In genomic region chr5:159338143-159338542, GRCh38 we compare ENCODE assay signal across 16 cellular contexts. TPM values are rescaled to one million over a fixed set of nuclear protein-coding genes. Genes with fewer than 3 reads are reported as not detected.
DNase-seq lines count a peak whose midpoint lies in the region; ATAC-seq and TF ChIP-seq lines count a peak whose summit lies in the region.
"Had no signal": no experiment of that assay in that cellular context is flagged by ENCODE, and none has a peak within 500 bp of the region (broad histone marks: within the 10 kb centered on the region; RNA-seq: fewer than 3 reads in every experiment).

No MANE protein-coding gene starts in this region.

- H2AFZ ChIP-seq in ACC112 (ENCODE audit: low read length, unreplicated experiment) = no peak overlapping the region
- no peak overlapping the region for H2AFZ ChIP-seq in HCT116 (ENCODE audit: low read depth, low read length, poor library complexity, severe bottlenecking)

- no peak for TF ChIP-seq POLR2A in HCT116 (IDR thresholded peaks at IDR 0.05; ENCODE audit: borderline replicate concordance, extremely low read depth, insufficient read depth, insufficient read length)
- TF ChIP-seq POLR2A in esophagus squamous epithelium (IDR thresholded peaks at IDR 0.05) = no peak

- peak overlapping the region; percentile 67 for H3K4me2 ChIP-seq in HCT116 (ENCODE audit: low read length)

- H3K36me3 ChIP-seq in ACC112 (ENCODE audit: insufficient read depth, low read length) = no peaks in the 10 kb centered on the region
- no peaks in the 10 kb centered on the region for H3K36me3 ChIP-seq in HCT116 (ENCODE audit: control insufficient read depth in 1 of 2, insufficient read depth in 2 of 2, low read length in 2 of 2)
- H3K36me3 ChIP-seq in esophagus squamous epithelium = no peaks in the 10 kb centered on the region
- peaks cover 2% of the 10 kb centered on the region; the same call in 1 of the 2 replicates for H3K36me3 ChIP-seq in MG63
- H3K36me3 ChIP-seq: BE2C, SJCRH30 had no signal

- intact Hi-C loops in HCT116 (cut with micrococcal nuclease) = no loop called here
- intact Hi-C loops in esophagus squamous epithelium (cut with DNase I) = no loop called here

- H3K4me3 ChIP-seq in ACC112 (ENCODE audit: low read depth, low read length) (no peak overlapping the region), HCT116 (replicated peaks in 1 of 2; ENCODE audit: low read depth in 1 of 2, low read length in 2 of 2) (no peak overlapping the region; a peak in 1 of 4 replicates), esophagus squamous epithelium (no peak overlapping the region), MG63 (no peak overlapping the region)
- H3K4me3 ChIP-seq: body of pancreas, SJCRH30 had no signal

- peaks cover 30% of the 10 kb centered on the region for H3K4me1 ChIP-seq in ACC112 (ENCODE audit: control insufficient read depth, insufficient read depth, low read length, unreplicated experiment)
- peaks cover 26 to 66% of the 10 kb centered on the region in 2 experiments for H3K4me1 ChIP-seq in HCT116 (ENCODE audit: control insufficient read depth in 1 of 2, insufficient read depth in 2 of 2, low read length in 2 of 2)
- peaks cover 5 to 43% (median 8%) of the 10 kb centered on the region in 3 donors for H3K4me1 ChIP-seq in esophagus squamous epithelium
- H3K4me1 ChIP-seq: BE2C, body of pancreas had no signal

- ATAC-seq in HCT116 = no peak
- ATAC-seq: body of pancreas had no signal

- H3K79me2 ChIP-seq in ACC112 (ENCODE audit: control insufficient read depth, insufficient read depth, low read length, unreplicated experiment) (no peaks in the 10 kb centered on the region), HCT116 (ENCODE audit: insufficient read depth, low read length) (no peaks in the 10 kb centered on the region)

- RAD21 ChIA-PET in HCT116 (lab: Charles Lee; ENCODE audit: low non-redundant PET in 1 of 2, low total read pairs in 2 of 2, uncharacterized antibody in 2 of 2, unreplicated experiment in 2 of 2) = no interaction called here

- H3K4me3 Mint-ChIP-seq in T-helper 2 cell treated with Interferon-gamma antibody and Interleukin-4, amounts not matched to agents 5 μg/mL and 100 μg/mL, for 36 hours = peak overlapping the region; percentile 77

- peaks cover 21% of the 10 kb centered on the region for H3K36me3 Mint-ChIP-seq in T-helper 2 cell treated with Interferon-gamma antibody and Interleukin-4, amounts not matched to agents 5 μg/mL and 100 μg/mL, for 36 hours (ENCODE audit: low read depth)

- peaks cover 66% of the 10 kb centered on the region for H3K4me1 Mint-ChIP-seq in T-helper 2 cell treated with Interferon-gamma antibody and Interleukin-4, amounts not matched to agents 5 μg/mL and 100 μg/mL, for 36 hours (ENCODE audit: low read depth)

- peak overlapping the region; percentile 98 for H3K27ac Mint-ChIP-seq in T-helper 2 cell treated with Interferon-gamma antibody and Interleukin-4, amounts not matched to agents 5 μg/mL and 100 μg/mL, for 36 hours

- H3K9me3 Mint-ChIP-seq in T-helper 2 cell treated with Interferon-gamma antibody and Interleukin-4, amounts not matched to agents 5 μg/mL and 100 μg/mL, for 36 hours = peaks cover 40% of the 10 kb centered on the region

- POLR2A ChIA-PET in HCT116 (lab: Charles Lee) = no interaction called here

- H3K9me2 ChIP-seq in HCT116 (ENCODE audit: insufficient read depth) = no peaks in the 10 kb centered on the region

- TF ChIP-seq CTCF in HCT116 (IDR thresholded peaks at IDR 0.05 in 2 of 3, conservative IDR thresholded peaks at IDR 0.05 in 1 of 3; ENCODE audit: borderline replicate concordance in 1 of 3, insufficient read depth in 1 of 3, low read depth in 2 of 3, low read length in 2 of 3) (no peak), esophagus squamous epithelium (IDR thresholded peaks at IDR 0.05) (no peak), GM20000 (IDR thresholded peaks at IDR 0.05; ENCODE audit: extremely low read depth, missing control alignments) (no peak)

- DNase-seq in HCT116 (ENCODE audit: low read depth, low spot score) = no peak
- no peak for DNase-seq in T-helper 2 cell treated with Interferon-gamma antibody and Interleukin-4, amounts not matched to agents 5 μg/mL and 100 μg/mL, for 36 hours (ENCODE audit: low spot score)
- DNase-seq in esophagus squamous epithelium (lab: John Stamatoyannopoulos, UW) = no peak
- no peak for DNase-seq in GM20000 (ENCODE audit: low spot score)
- DNase-seq in NCI-H1105 treated with DMSO at 0.1 percent for 48 hours (lab: John Stamatoyannopoulos, UW) = no peak
- DNase-seq in stimulated activated CD4-positive, alpha-beta T cell treated with anti-CD3 and anti-CD28 coated beads, Interleukin-4, amount 100 ng/mL, for 24 hours = no peak
- no peak for DNase-seq in MG63
- DNase-seq: BE2C, body of pancreas, glutamatergic neuron, Karpas-422, NCI-H2029, NCI-H774, SJCRH30 had no signal

- H3K9me3 ChIP-seq in HCT116 (ENCODE audit: control insufficient read depth in 1 of 2, insufficient read depth in 1 of 2, low read depth in 1 of 2, low read length in 2 of 2) (no peaks in the 10 kb centered on the region), esophagus squamous epithelium (no peaks in the 10 kb centered on the region), MG63 (peaks cover 9% of the 10 kb centered on the region; the same call in 1 of the 2 replicates)
- H3K9me3 ChIP-seq: BE2C, body of pancreas, SJCRH30 had no signal

- no peaks in the 10 kb centered on the region for H3K27me3 ChIP-seq in ACC112 (ENCODE audit: insufficient read depth, low read length)
- no peaks in the 10 kb centered on the region for H3K27me3 ChIP-seq in HCT116 (ENCODE audit: insufficient read depth, low read length)
- no peaks in the 10 kb centered on the region for H3K27me3 ChIP-seq in esophagus squamous epithelium
- H3K27me3 ChIP-seq in MG63 = no peaks in the 10 kb centered on the region
- H3K27me3 ChIP-seq: body of pancreas, SJCRH30 had no signal

- H3K27ac ChIP-seq in ACC112 (ENCODE audit: low read depth, low read length) (peak overlapping the region; percentile 42; the same call in 1 of the 2 replicates), HCT116 (ENCODE audit: low read depth, low read length) (no peak overlapping the region), esophagus squamous epithelium (peak overlapping the region; percentile 35 to 61 (median 52))
- H3K27ac ChIP-seq: body of pancreas, SJCRH30 had no signal

- no peak overlapping the region for H3K9ac ChIP-seq in HCT116 (ENCODE audit: low read length)

- H4K20me1 ChIP-seq in HCT116 (ENCODE audit: insufficient read depth) = no peaks in the 10 kb centered on the region

- CTCF ChIA-PET in HCT116 (lab: Charles Lee) = no interaction called here

- peaks cover 6% of the 10 kb centered on the region for H3K27me3 Mint-ChIP-seq in T-helper 2 cell treated with Interferon-gamma antibody and Interleukin-4, amounts not matched to agents 5 μg/mL and 100 μg/mL, for 36 hours (ENCODE audit: low read depth)

- TF ChIP-seq RAD21 in HCT116 (IDR thresholded peaks at IDR 0.05; ENCODE audit: low read depth) = no peak

- BruUV-seq in HCT116 (replicated peaks; lab: Mats Ljungman, UMichigan) = no TSS peak

TF ChIP-seq in HCT116, 20 proteins besides CTCF, POLR2A, EP300 and RAD21:
- TF ChIP-seq ZNF274 (IDR thresholded peaks at IDR 0.05; ENCODE audit: low read depth, low read length) (no peak), YY1 (IDR thresholded peaks at IDR 0.05; ENCODE audit: extremely low read depth, insufficient replicate concordance, low read depth, low read length) (no peak), MAX (IDR thresholded peaks at IDR 0.05) (no peak), JUND (IDR thresholded peaks at IDR 0.05) (no peak), EGR1 (IDR thresholded peaks at IDR 0.05; ENCODE audit: low read depth) (no peak)
- TF ChIP-seq, protein P1, sequence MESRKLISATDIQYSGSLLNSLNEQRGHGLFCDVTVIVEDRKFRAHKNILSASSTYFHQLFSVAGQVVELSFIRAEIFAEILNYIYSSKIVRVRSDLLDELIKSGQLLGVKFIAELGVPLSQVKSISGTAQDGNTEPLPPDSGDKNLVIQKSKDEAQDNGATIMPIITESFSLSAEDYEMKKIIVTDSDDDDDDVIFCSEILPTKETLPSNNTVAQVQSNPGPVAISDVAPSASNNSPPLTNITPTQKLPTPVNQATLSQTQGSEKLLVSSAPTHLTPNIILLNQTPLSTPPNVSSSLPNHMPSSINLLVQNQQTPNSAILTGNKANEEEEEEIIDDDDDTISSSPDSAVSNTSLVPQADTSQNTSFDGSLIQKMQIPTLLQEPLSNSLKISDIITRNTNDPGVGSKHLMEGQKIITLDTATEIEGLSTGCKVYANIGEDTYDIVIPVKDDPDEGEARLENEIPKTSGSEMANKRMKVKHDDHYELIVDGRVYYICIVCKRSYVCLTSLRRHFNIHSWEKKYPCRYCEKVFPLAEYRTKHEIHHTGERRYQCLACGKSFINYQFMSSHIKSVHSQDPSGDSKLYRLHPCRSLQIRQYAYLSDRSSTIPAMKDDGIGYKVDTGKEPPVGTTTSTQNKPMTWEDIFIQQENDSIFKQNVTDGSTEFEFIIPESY (IDR thresholded peaks at IDR 0.05; ENCODE audit: extremely low read depth, insufficient replicate concordance, low read length) = no peak

RNA-seq across cellular contexts. Expression of gene IL12B, which starts 7.9 kb away (rescaled TPM):
- total RNA-seq in HCT116 (2021; ENCODE audit: unreplicated experiment) (not detected), esophagus squamous epithelium (not detected)
- polyA plus RNA-seq in HCT116 (2012) = 0.04 TPM in 1 of 2 replicates, not detected in the other
- not detected in 2 replicates for total RNA-seq in MG63 (2014; rRNA removed; shearing (Covaris generic); ENCODE audit: low replicate concordance)
- total RNA-seq: body of pancreas, kidney epithelial cell, SJCRH30 had no signal
